In genomic region chr2:231604685-231605606, GRCh38 we compare ENCODE assay signal across 8 cellular contexts. TPM values are rescaled to one million over a fixed set of nuclear protein-coding genes. Genes with fewer than 3 reads are reported as not detected.
DNase-seq lines count a peak whose midpoint lies in the region; ATAC-seq and TF ChIP-seq lines count a peak whose summit lies in the region.

No MANE protein-coding gene starts in this region.

- no peak for TF ChIP-seq CTCF in A673 (conservative IDR thresholded peaks at IDR 0.05; ENCODE audit: low read depth, low read length)

- CTCF ChIA-PET in A673 (lab: Charles Lee): no interaction called here

- intact Hi-C loops in A673 (cut with micrococcal nuclease; ENCODE audit: unreplicated experiment): no loop called here

- H3K27ac ChIP-seq in A673 (ENCODE audit: low read depth, low read length, poor library complexity, severe bottlenecking): peak overlapping the region; percentile 78
- peak overlapping the region; percentile 100 for H3K27ac ChIP-seq in caudate nucleus (ENCODE audit: low read depth, low read length)

- POLR2A ChIA-PET in A673 (lab: Charles Lee; ENCODE audit: low non-redundant PET): no interaction called here

- H3K36me3 ChIP-seq in A673 (ENCODE audit: insufficient read depth, low read length, poor library complexity, severe bottlenecking): no peaks in the 10 kb centered on the region

- BruUV-seq in A673 (replicated peaks; lab: Mats Ljungman, UMichigan): no TSS peak

- peak; percentile 88 for ATAC-seq in GM18868 (IDR thresholded peaks at IDR 0.05; ENCODE audit: unreplicated experiment)
- ATAC-seq in HG03103 (IDR thresholded peaks at IDR 0.05; ENCODE audit: low read depth, unreplicated experiment): peak; percentile 75

- H3K4me3 ChIP-seq in A673 (ENCODE audit: low read depth, low read length, poor library complexity, severe bottlenecking): peak overlapping the region; percentile 48

- H3K4me1 ChIP-seq in A673 (ENCODE audit: insufficient read depth, low read length, poor library complexity, severe bottlenecking): peaks cover 12% of the 10 kb centered on the region

- no peaks in the 10 kb centered on the region for H3K27me3 ChIP-seq in A673 (replicated peaks; ENCODE audit: insufficient read depth, low read depth, low read length, poor library complexity)

- peak; percentile 95 for DNase-seq in A673 (ENCODE audit: low spot score)
- DNase-seq in NCI-H2196 treated with DMSO at 0.1 percent for 48 hours (lab: John Stamatoyannopoulos, UW; ENCODE audit: unreplicated experiment): peak; percentile 88
- DNase-seq in activated CD4-positive, CD25-positive, alpha-beta regulatory T cell (lab: John Stamatoyannopoulos, UW): peak; percentile 85 to 93 (median 88)
- DNase-seq in caudate nucleus (lab: John Stamatoyannopoulos, UW): peak; percentile 83 to 100 (median 99)
- peak; percentile 100 for DNase-seq in islet precursor cell
- peak; percentile 84 to 93 for DNase-seq in stimulated activated CD4-positive, alpha-beta T cell treated with anti-CD3 and anti-CD28 coated beads, Interleukin-12 subunit alpha, Interleukin-12 subunit beta, amount 100 ng/mL, for 24 hours (ENCODE audit: low read depth in 2 of 2)

- no peaks in the 10 kb centered on the region for H3K9me3 ChIP-seq in A673 (ENCODE audit: low read depth, low read length, poor library complexity, severe bottlenecking)

RNA-seq across cellular contexts. Expression of gene TEX44, which starts 12.3 kb away (rescaled TPM):
- not detected in 2 replicates for total RNA-seq in A673 (2021)

Comparison
In these comparisons a context has a peak if more than half of its experiments do, and no peak if none do; other contexts are left out.
1. Peak in every context shown above with its lines: DNase-seq, ATAC-seq, H3K4me3 ChIP-seq and H3K27ac ChIP-seq.